ENCODE assay signal across 8 cellular contexts in the genomic region with DNA sequence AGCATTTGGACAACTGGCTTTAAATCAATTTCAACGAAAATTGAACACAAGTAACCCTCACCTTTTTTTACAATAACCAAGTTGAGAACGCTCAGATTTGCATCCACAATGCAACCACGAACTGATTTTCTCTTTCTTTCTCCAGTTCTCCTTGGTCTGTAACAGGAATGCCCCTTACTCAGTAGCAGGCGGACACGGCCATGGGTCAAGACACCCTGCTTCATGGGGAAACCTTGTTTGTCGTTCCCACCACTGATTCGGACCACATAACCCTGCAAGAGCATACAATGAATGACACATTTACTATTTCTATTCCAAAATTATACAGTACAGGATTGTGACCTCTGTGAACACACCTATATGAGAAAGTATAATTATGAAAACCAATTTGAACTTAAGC. TPM values are rescaled to one million over a fixed set of nuclear protein-coding genes. Genes with fewer than 3 reads are reported as not detected.
DNase-seq lines count a peak whose midpoint lies in the region; ATAC-seq and TF ChIP-seq lines count a peak whose summit lies in the region.

No MANE protein-coding gene starts in this region.

- H3K27me3 ChIP-seq in CD4-positive, alpha-beta T cell (ENCODE audit: control insufficient read depth, insufficient read depth, low read length): no peaks in the 10 kb centered on the region

- no peak for DNase-seq in CD4-positive, alpha-beta T cell
- DNase-seq in LNCaP clone FGC (ENCODE audit: low read depth): no peak
- DNase-seq in choroid plexus epithelial cell (ENCODE audit: low read depth): no peak
- no peak for DNase-seq in natural killer cell treated with Interleukin-12 subunit alpha and Interleukin-12 subunit beta and Interleukin-15 and Interleukin-18, amount 100 ng/mL, for 72 hours (ENCODE audit: low spot score)
- DNase-seq in effector CD4-positive, alpha-beta T cell: no peak
- DNase-seq in glomerular visceral epithelial cell (ENCODE audit: extremely low spot score): no peak
- DNase-seq in GDM1 (lab: John Stamatoyannopoulos, UW): no peak

- peak overlapping the region; percentile 90 for H3K4me3 Mint-ChIP-seq in CD4-positive, alpha-beta T cell
- H3K4me3 Mint-ChIP-seq in natural killer cell treated with Interleukin-12 subunit alpha and Interleukin-12 subunit beta and Interleukin-15 and Interleukin-18, amount 100 ng/mL, for 72 hours: peak overlapping the region; percentile 91

- ATAC-seq in CD4-positive, alpha-beta T cell (ENCODE audit: poor library complexity): no peak
- no peak for ATAC-seq in natural killer cell treated with Interleukin-12 subunit alpha and Interleukin-12 subunit beta and Interleukin-15 and Interleukin-18, amount 100 ng/mL, for 72 hours
- no peak for ATAC-seq in HG02852 (IDR thresholded peaks at IDR 0.05; ENCODE audit: unreplicated experiment)

- intact Hi-C loops in CD4-positive, alpha-beta T cell (cut with DNase I, micrococcal nuclease): loop anchor here (2.0 to 5.0 kb wide), 5 partner anchors 78 to 330 kb away; a partner anchor contains a TSS

- no peaks in the 10 kb centered on the region for H3K9me3 Mint-ChIP-seq in CD4-positive, alpha-beta T cell
- no peaks in the 10 kb centered on the region for H3K9me3 Mint-ChIP-seq in natural killer cell treated with Interleukin-12 subunit alpha and Interleukin-12 subunit beta and Interleukin-15 and Interleukin-18, amount 100 ng/mL, for 72 hours

- no peaks in the 10 kb centered on the region for H3K9me3 ChIP-seq in CD4-positive, alpha-beta T cell (ENCODE audit: control insufficient read depth, low read length)

- TF ChIP-seq CTCF in CD4-positive, alpha-beta T cell (IDR thresholded peaks at IDR 0.05): no peak
- TF ChIP-seq CTCF in LNCaP clone FGC (IDR thresholded peaks at IDR 0.05; ENCODE audit: control insufficient read depth, extremely low read depth, insufficient read depth): no peak
- no peak for TF ChIP-seq CTCF in choroid plexus epithelial cell (conservative IDR thresholded peaks at IDR 0.05; ENCODE audit: low read depth, low read length)

- peak overlapping the region; percentile 94 for H3K27ac Mint-ChIP-seq in CD4-positive, alpha-beta T cell
- peak overlapping the region; percentile 92 to 96 for H3K27ac Mint-ChIP-seq in natural killer cell treated with Interleukin-12 subunit alpha and Interleukin-12 subunit beta and Interleukin-15 and Interleukin-18, amount 100 ng/mL, for 72 hours

- H3K36me3 Mint-ChIP-seq in CD4-positive, alpha-beta T cell (ENCODE audit: low read depth): peaks cover 68% of the 10 kb centered on the region
- peaks cover 66% of the 10 kb centered on the region for H3K36me3 Mint-ChIP-seq in natural killer cell treated with Interleukin-12 subunit alpha and Interleukin-12 subunit beta and Interleukin-15 and Interleukin-18, amount 100 ng/mL, for 72 hours

- H3K4me3 ChIP-seq in LNCaP clone FGC (ENCODE audit: low read depth, low read length) (peak overlapping the region; percentile 94), choroid plexus epithelial cell (ENCODE audit: low read depth, low read length) (peak overlapping the region; percentile 83)

- CTCF ChIA-PET in CD4-positive, alpha-beta T cell (lab: Charles Lee): interaction anchor here (2.7 kb wide), 1 partner anchor 86 kb away, joined by 14 read pairs; no protein-coding TSS in a partner anchor

- peaks cover 52% of the 10 kb centered on the region for H3K4me1 Mint-ChIP-seq in CD4-positive, alpha-beta T cell (ENCODE audit: low read depth)
- peaks cover 48 to 54% of the 10 kb centered on the region in 2 donors for H3K4me1 Mint-ChIP-seq in natural killer cell treated with Interleukin-12 subunit alpha and Interleukin-12 subunit beta and Interleukin-15 and Interleukin-18, amount 100 ng/mL, for 72 hours (ENCODE audit: low read depth in 2 of 2)

- POLR2A ChIA-PET in CD4-positive, alpha-beta T cell (lab: Charles Lee): interaction anchor here (1.6 to 3.0 kb wide), 5 partner anchors 18 to 329 kb away, joined by 3 to 37 read pairs (median 13); a partner anchor contains a TSS

- no peak overlapping the region for H3K27ac ChIP-seq in CD4-positive, alpha-beta T cell (ENCODE audit: low read depth, low read length)

- no peaks in the 10 kb centered on the region for H3K27me3 Mint-ChIP-seq in CD4-positive, alpha-beta T cell
- H3K27me3 Mint-ChIP-seq in natural killer cell treated with Interleukin-12 subunit alpha and Interleukin-12 subunit beta and Interleukin-15 and Interleukin-18, amount 100 ng/mL, for 72 hours: no peaks in the 10 kb centered on the region

RNA-seq across cellular contexts. Expression of a gene that starts 1.4 kb away (rescaled TPM):
- total RNA-seq in CD4-positive, alpha-beta T cell: 1,000 to 10,000 TPM; 4,429 to 4,520 TPM
- total RNA-seq in natural killer cell treated with Interleukin-12 subunit alpha and Interleukin-12 subunit beta and Interleukin-15 and Interleukin-18, amount 100 ng/mL, for 72 hours: 1,000 to 10,000 TPM; 1,327 to 1,852 TPM

RNA-seq across cellular contexts. Expression of a gene that starts 30.2 kb away (rescaled TPM):
- total RNA-seq in CD4-positive, alpha-beta T cell: 1 to 10 TPM; 1.2 to 1.4 TPM
- total RNA-seq in natural killer cell treated with Interleukin-12 subunit alpha and Interleukin-12 subunit beta and Interleukin-15 and Interleukin-18, amount 100 ng/mL, for 72 hours: 1 to 10 TPM in 1 of 2 donors, under 1 TPM in 1; 0.90 to 2.6 TPM
